28 cellular contexts compared by ENCODE assay signal in genomic region chr22:21108379-21109115, GRCh38.
"Had no signal": no experiment of that assay in that cellular context is flagged by ENCODE, and none has a peak within 500 bp of the region (broad histone marks: within the 10 kb centered on the region; RNA-seq: fewer than 3 reads in every experiment).

No MANE protein-coding gene starts in this region.

- H3K27me3 ChIP-seq: body of pancreas, neural progenitor cell, tibial nerve had no signal

- H3K4me1 ChIP-seq: body of pancreas, gastrocnemius medialis, left ventricle myocardium inferior, neural progenitor cell, tibial nerve had no signal

- DNase-seq: activated B cell treated with CpG ODN at 0.5 μM for 24 hours; activated CD4-positive, alpha-beta memory T cell treated with anti-CD3 and anti-CD28 coated beads for 36 hours; activated CD4-positive, alpha-beta T cell treated with anti-CD3 and anti-CD28 coated beads for 48 hours; activated effector memory CD4-positive, alpha-beta T cell treated with anti-CD3 and anti-CD28 coated beads, Interleukin-2, amount 50 U/mL, for 16 hours; activated naive CD4-positive, alpha-beta T cell treated with anti-CD3 and anti-CD28 coated beads, Interleukin-2, amount 50 U/mL, for 16 hours; activated naive CD8-positive, alpha-beta T cell treated with anti-CD3 and anti-CD28 coated beads, Interleukin-2, amount 50 U/mL, for 24 hours; activated T-cell treated with anti-CD3 and anti-CD28 coated beads, Interleukin-2, amount 50 U/mL, for 72 hours; anterior cingulate cortex; body of pancreas; caudate nucleus; dorsolateral prefrontal cortex; effector memory CD8-positive, alpha-beta T cell; gastrocnemius medialis; hippocampal formation; left ventricle myocardium inferior; naive thymus-derived CD8-positive, alpha-beta T cell; posterior cingulate gyrus; small intestine; stimulated activated CD4-positive, alpha-beta T cell treated with anti-CD3 and anti-CD28 coated beads, Interleukin-2, amount 100 ng/mL, for 24 hours; stimulated activated naive CD8-positive, alpha-beta T cell treated with anti-CD3 and anti-CD28 coated beads, Interleukin-15, amount 100 ng/mL, for 72 hours had no signal

- H3K4me3 ChIP-seq: body of pancreas, dorsolateral prefrontal cortex, gastrocnemius medialis, left ventricle myocardium inferior, neural progenitor cell, tibial nerve had no signal

- ATAC-seq: activated naive CD8-positive, alpha-beta T cell treated with anti-CD3 and anti-CD28 coated beads, Interleukin-2, amount 50 U/mL, for 24 hours; activated T-cell treated with anti-CD3 and anti-CD28 coated beads, Interleukin-2, amount 50 U/mL, for 72 hours; body of pancreas; effector memory CD8-positive, alpha-beta T cell; esophagus mucosa; gastrocnemius medialis; naive thymus-derived CD8-positive, alpha-beta T cell; sciatic nerve; stimulated activated effector memory CD8-positive, alpha-beta T cell treated with anti-CD3 and anti-CD28 coated beads, Interleukin-12 subunit alpha, Interleukin-12 subunit beta, amount 100 ng/mL, for 72 hours; stimulated activated naive CD8-positive, alpha-beta T cell treated with anti-CD3 and anti-CD28 coated beads, Interleukin-15, amount 100 ng/mL, for 72 hours had no signal

- H2AFZ ChIP-seq: neural progenitor cell had no signal

- H3K9me3 ChIP-seq: body of pancreas, gastrocnemius medialis, left ventricle myocardium inferior, tibial nerve had no signal

- H3K4me2 ChIP-seq: neural progenitor cell had no signal

- H3K36me3 ChIP-seq: gastrocnemius medialis, left ventricle myocardium inferior, neural progenitor cell, tibial nerve had no signal

- FAIRE-seq: colon, endothelial cell of umbilical vein, small intestine, urothelium cell line had no signal

- H3K9ac ChIP-seq: neural progenitor cell had no signal

- H3K27ac ChIP-seq: body of pancreas, dorsolateral prefrontal cortex, gastrocnemius medialis, left ventricle myocardium inferior, neural progenitor cell, tibial nerve had no signal
